Comparison of ENCODE assay signal across 27 cellular contexts in genomic region chr4:141656031-141656430, GRCh38.
"Had no signal": no experiment of that assay in that cellular context is flagged by ENCODE, and none has a peak within 500 bp of the region (broad histone marks: within the 10 kb centered on the region; RNA-seq: fewer than 3 reads in every experiment).

No MANE protein-coding gene starts in this region.

- H3K27ac ChIP-seq: colonic mucosa, coronary artery, dorsolateral prefrontal cortex, epithelial cell of prostate, esophagus muscularis mucosa, esophagus squamous epithelium, foreskin keratinocyte, gastrocnemius medialis, gastroesophageal sphincter, heart left ventricle, heart right ventricle had no signal

- H3K9me3 ChIP-seq: colonic mucosa, esophagus muscularis mucosa, esophagus squamous epithelium, gastrocnemius medialis, gastroesophageal sphincter, heart left ventricle, heart right ventricle had no signal

- FAIRE-seq: endometrium, endothelial cell of umbilical vein, frontal cortex had no signal

- DNase-seq: colonic mucosa; cortex of kidney; dermis blood vessel endothelial cell; dorsolateral prefrontal cortex; effector CD4-positive, alpha-beta T cell; effector CD8-positive, alpha-beta T cell; effector memory CD4-positive, alpha-beta T cell; effector memory CD8-positive, alpha-beta T cell; endodermal cell; erythroblast; esophagus squamous epithelium; foreskin fibroblast; foreskin keratinocyte; foreskin melanocyte; gastrocnemius medialis; glutamatergic neuron; head of caudate nucleus; heart left ventricle; heart right ventricle had no signal

- H3K36me3 ChIP-seq: colonic mucosa, esophagus muscularis mucosa, esophagus squamous epithelium, gastrocnemius medialis, gastroesophageal sphincter, heart left ventricle, heart right ventricle had no signal

- ATAC-seq: effector memory CD8-positive, alpha-beta T cell; esophagus mucosa; foreskin keratinocyte; gastrocnemius medialis; gastroesophageal sphincter; heart left ventricle; heart right ventricle had no signal

- H3K4me1 ChIP-seq: colonic mucosa, foreskin keratinocyte had no signal

- H3K27me3 ChIP-seq: colonic mucosa, dorsolateral prefrontal cortex, esophagus muscularis mucosa, esophagus squamous epithelium, foreskin keratinocyte, gastrocnemius medialis, gastroesophageal sphincter, heart left ventricle, heart right ventricle had no signal

- H3K4me3 ChIP-seq: colonic mucosa, coronary artery, dorsolateral prefrontal cortex, esophagus muscularis mucosa, esophagus squamous epithelium, gastrocnemius medialis, gastroesophageal sphincter, heart left ventricle, heart right ventricle had no signal
